Comparison of ENCODE assay signal across 21 cellular contexts in genomic region chr5:53712327-53712726, GRCh38.
DNase-seq lines count a peak whose midpoint lies in the region; ATAC-seq and TF ChIP-seq lines count a peak whose summit lies in the region.
"Had no signal": no experiment of that assay in that cellular context is flagged by ENCODE, and none has a peak within 500 bp of the region (broad histone marks: within the 10 kb centered on the region; RNA-seq: fewer than 3 reads in every experiment).

No MANE protein-coding gene starts in this region.

- H3K4me1 Mint-ChIP-seq in HFFc6 (ENCODE audit: low read depth) = peaks cover 16% of the 10 kb centered on the region
- H3K4me1 Mint-ChIP-seq in immature natural killer cell = no peaks in the 10 kb centered on the region
- H3K4me1 Mint-ChIP-seq: IgD-negative memory B cell had no signal

- intact Hi-C loops in cardiac septum (cut with DNase I) = no loop called here

- H3K36me3 Mint-ChIP-seq in HFFc6 (ENCODE audit: low read depth) (peaks cover 13% of the 10 kb centered on the region), immature natural killer cell (peaks cover 0 to 14% (median 0%) of the 10 kb centered on the region in 3 donors)

- H3K27me3 Mint-ChIP-seq in HFFc6 (ENCODE audit: insufficient read depth) (peaks cover 18% of the 10 kb centered on the region), immature natural killer cell (ENCODE audit: low read depth in 3 of 3) (peaks cover 0 to 4% (median 0%) of the 10 kb centered on the region in 3 donors)
- H3K27me3 Mint-ChIP-seq: IgD-negative memory B cell had no signal

- ATAC-seq in HG03025 (IDR thresholded peaks at IDR 0.05; ENCODE audit: low FRiP score, unreplicated experiment) = no peak
- ATAC-seq: PC-3 had no signal

- DNase-seq in AG20443 (ENCODE audit: low spot score) = peak; percentile 71
- peak; percentile 1 for DNase-seq in HFFc6
- peak; percentile 10 for DNase-seq in epithelial cell of esophagus (ENCODE audit: low read depth)
- DNase-seq in myocyte (ENCODE audit: low read depth) = peak; percentile 8
- no peak for DNase-seq in immature natural killer cell
- no peak for DNase-seq in hepatic stellate cell (ENCODE audit: low spot score)
- no peak for DNase-seq in cardiac septum (ENCODE audit: low spot score)
- DNase-seq: ACHN, DMS79 treated with DMSO at 0.1 percent for 48 hours, GDM1, GOT3, Kasumi-1, NCI-H1417, NCI-H187 treated with DMSO at 0.1 percent for 48 hours, NCI-H2171 treated with DMSO at 0.1 percent for 48 hours, NCI-H510A treated with DMSO at 0.1 percent for 48 hours, NCI-H82, PC-3 had no signal

- TF ChIP-seq CTCF in HFFc6 (IDR thresholded peaks at IDR 0.05) (no peak), epithelial cell of esophagus (IDR thresholded peaks at IDR 0.05; ENCODE audit: insufficient read depth, low read depth, low read length, missing control alignments) (no peak)

- peaks cover 30% of the 10 kb centered on the region for H3K9me3 Mint-ChIP-seq in HFFc6
- peaks cover 21 to 61% (median 36%) of the 10 kb centered on the region in 6 donors for H3K9me3 Mint-ChIP-seq in immature natural killer cell

- H3K4me3 ChIP-seq in epithelial cell of esophagus (ENCODE audit: low read length) = no peak overlapping the region
- H3K4me3 ChIP-seq: BLaER1 had no signal

- H3K27ac Mint-ChIP-seq in HFFc6 = no peak overlapping the region
- no peak overlapping the region for H3K27ac Mint-ChIP-seq in immature natural killer cell
- H3K27ac Mint-ChIP-seq: IgD-negative memory B cell had no signal

- H3K4me3 Mint-ChIP-seq in HFFc6 (no peak overlapping the region), immature natural killer cell (no peak overlapping the region)
- H3K4me3 Mint-ChIP-seq: IgD-negative memory B cell had no signal

Comparison
In these comparisons a context has a peak if more than half of its experiments do, and no peak if none do; other contexts are left out.
1. DNase-seq: peak in AG20443 (single experiment), HFFc6 (single experiment), epithelial cell of esophagus (single experiment) and myocyte (single experiment); none in immature natural killer cell (0 of 3), hepatic stellate cell (single experiment) and cardiac septum (single experiment).